ENCODE assay signal across 15 cellular contexts in the genomic region with DNA sequence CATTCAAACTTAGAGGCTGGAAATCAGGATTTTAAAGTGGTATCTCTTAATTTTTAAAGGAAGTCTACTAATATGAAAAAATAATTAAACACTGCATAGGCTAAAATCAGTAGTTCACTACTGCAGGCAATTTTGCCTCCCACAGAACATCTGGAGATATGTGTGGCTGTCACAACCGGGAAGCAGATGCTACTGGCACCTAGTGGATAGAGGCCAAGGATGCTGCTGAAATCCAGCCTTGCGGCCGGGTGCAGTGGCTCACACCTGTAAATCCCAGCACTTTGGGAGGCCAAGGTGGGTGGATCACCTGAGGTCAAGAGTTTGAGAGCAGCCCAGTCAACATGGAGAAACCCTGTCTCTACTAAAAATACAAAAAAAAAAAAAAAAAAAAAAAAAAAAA.
DNase-seq lines count a peak whose midpoint lies in the region; ATAC-seq and TF ChIP-seq lines count a peak whose summit lies in the region.
"Had no signal": no experiment of that assay in that cellular context is flagged by ENCODE, and none has a peak within 500 bp of the region (broad histone marks: within the 10 kb centered on the region; RNA-seq: fewer than 3 reads in every experiment).

No MANE protein-coding gene starts in this region.

- DNase-seq in BE2C: no peak
- DNase-seq in H7: peak; percentile 36
- peak; percentile 37 for DNase-seq in WTC11 (ENCODE audit: low spot score)
- peak; percentile 30 for DNase-seq in iPS-NIHi7 (ENCODE audit: extremely low spot score)
- DNase-seq in Calu3: no peak
- no peak for DNase-seq in NCI-H1417 treated with DMSO at 0.1 percent for 48 hours (lab: John Stamatoyannopoulos, UW)
- DNase-seq: CD4-positive, alpha-beta T cell; IMR-90; MM.1S; NCI-H1694; NCI-H2029 treated with DMSO at 0.1 percent for 48 hours; SIG-M5 had no signal

- no peaks in the 10 kb centered on the region for H3K4me1 ChIP-seq in BE2C

- H3K4me3 ChIP-seq in BE2C (ENCODE audit: low read depth, low read length): no peak overlapping the region
- H3K4me3 ChIP-seq in H7 (ENCODE audit: insufficient read depth, low read depth, low read length): no peak overlapping the region
- H3K4me3 ChIP-seq: BLaER1 treated with 17β-estradiol and CSF1 and Interleukin-3, amounts not matched to agents 10 nM and 100 nM; SK-N-MC had no signal

- CTCF ChIA-PET in WTC11 (lab: Charles Lee): interaction anchor here (0.6 kb wide), 2 partner anchors 22 to 36 kb away, joined by 3 to 4 read pairs; no protein-coding TSS in a partner anchor
- CTCF ChIA-PET in Calu3 (lab: Charles Lee): no interaction called here

- H3K27me3 ChIP-seq in BE2C (no peaks in the 10 kb centered on the region), H7 (ENCODE audit: control insufficient read depth, insufficient read depth, low read length) (no peaks in the 10 kb centered on the region)
- H3K27me3 ChIP-seq: BLaER1 treated with 17β-estradiol and CSF1 and Interleukin-3, amounts not matched to agents 10 nM and 100 nM had no signal

- H3K36me3 ChIP-seq in BE2C (no peaks in the 10 kb centered on the region), H7 (replicated peaks; ENCODE audit: control insufficient read depth, insufficient read depth, low read length) (no peaks in the 10 kb centered on the region)
- H3K36me3 ChIP-seq: BLaER1 treated with 17β-estradiol and CSF1 and Interleukin-3, amounts not matched to agents 10 nM and 100 nM had no signal

- POLR2A ChIA-PET in WTC11 (lab: Charles Lee): no interaction called here

- H3K27ac Mint-ChIP-seq in WTC11: no peak overlapping the region
- no peak overlapping the region for H3K27ac Mint-ChIP-seq in Calu3 (ENCODE audit: unreplicated experiment)
- H3K27ac Mint-ChIP-seq: CD4-positive, alpha-beta T cell had no signal

- H3K4me3 Mint-ChIP-seq in WTC11 (no peak overlapping the region), Calu3 (ENCODE audit: low read depth, unreplicated experiment) (no peak overlapping the region)
- H3K4me3 Mint-ChIP-seq: CD4-positive, alpha-beta T cell had no signal

- H3K4me1 Mint-ChIP-seq in WTC11: 0 out of 2 replicates have a peak, but pooled peaks cover 11% of the 10 kb centered on the region
- H3K4me1 Mint-ChIP-seq in Calu3 (ENCODE audit: low read depth, unreplicated experiment): no peaks in the 10 kb centered on the region

- no peaks in the 10 kb centered on the region for H3K27me3 Mint-ChIP-seq in WTC11 (ENCODE audit: low read depth)
- H3K27me3 Mint-ChIP-seq in Calu3 (ENCODE audit: unreplicated experiment): no peaks in the 10 kb centered on the region
- H3K27me3 Mint-ChIP-seq: CD4-positive, alpha-beta T cell had no signal

- no TSS peak for BruUV-seq in Calu3 (replicated peaks; lab: Mats Ljungman, UMichigan)

- intact Hi-C loops in Calu3 (cut with micrococcal nuclease; ENCODE audit: unreplicated experiment): no loop called here

- TF ChIP-seq CTCF in BE2C (IDR thresholded peaks at IDR 0.05; ENCODE audit: low read depth, low read length) (peak; percentile 32; the same call in 1 of the 2 replicates), WTC11 (IDR thresholded peaks at IDR 0.05) (no peak), Calu3 (IDR thresholded peaks at IDR 0.05; ENCODE audit: unreplicated experiment) (no peak)

- H3K36me3 Mint-ChIP-seq in WTC11 (no peaks in the 10 kb centered on the region), Calu3 (ENCODE audit: insufficient read depth, unreplicated experiment) (no peaks in the 10 kb centered on the region)

- H3K9me3 ChIP-seq in BE2C: no peaks in the 10 kb centered on the region
- H3K9me3 ChIP-seq: BLaER1 treated with 17β-estradiol and CSF1 and Interleukin-3, amounts not matched to agents 10 nM and 100 nM had no signal

- ATAC-seq in WTC11 (peak; percentile 36; the same call in 1 of the 2 replicates), GM21423 (IDR thresholded peaks at IDR 0.05; ENCODE audit: unreplicated experiment) (no peak)

- no peaks in the 10 kb centered on the region for H3K9me3 Mint-ChIP-seq in WTC11
- peaks cover 22% of the 10 kb centered on the region for H3K9me3 Mint-ChIP-seq in Calu3 (ENCODE audit: low read depth, unreplicated experiment)
- H3K9me3 Mint-ChIP-seq: CD4-positive, alpha-beta T cell had no signal

TF ChIP-seq in WTC11, 78 proteins besides CTCF, POLR2A, EP300 and RAD21 (continues in another document):
- no peak for TF ChIP-seq IRF2 (CRISPR knock-in tag; IDR thresholded peaks at IDR 0.05; ENCODE audit: borderline replicate concordance, low read depth)
- TF ChIP-seq NR2C2 (CRISPR knock-in tag; IDR thresholded peaks at IDR 0.05): no peak
- TF ChIP-seq, protein P1, sequence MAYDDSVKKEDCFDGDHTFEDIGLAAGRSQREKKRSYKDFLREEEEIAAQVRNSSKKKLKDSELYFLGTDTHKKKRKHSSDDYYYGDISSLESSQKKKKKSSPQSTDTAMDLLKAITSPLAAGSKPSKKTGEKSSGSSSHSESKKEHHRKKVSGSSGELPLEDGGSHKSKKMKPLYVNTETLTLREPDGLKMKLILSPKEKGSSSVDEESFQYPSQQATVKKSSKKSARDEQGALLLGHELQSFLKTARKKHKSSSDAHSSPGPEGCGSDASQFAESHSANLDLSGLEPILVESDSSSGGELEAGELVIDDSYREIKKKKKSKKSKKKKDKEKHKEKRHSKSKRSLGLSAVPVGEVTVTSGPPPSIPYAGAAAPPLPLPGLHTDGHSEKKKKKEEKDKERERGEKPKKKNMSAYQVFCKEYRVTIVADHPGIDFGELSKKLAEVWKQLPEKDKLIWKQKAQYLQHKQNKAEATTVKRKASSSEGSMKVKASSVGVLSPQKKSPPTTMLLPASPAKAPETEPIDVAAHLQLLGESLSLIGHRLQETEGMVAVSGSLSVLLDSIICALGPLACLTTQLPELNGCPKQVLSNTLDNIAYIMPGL (CRISPR knock-in tag; IDR thresholded peaks at IDR 0.05): no peak
- no peak for TF ChIP-seq CREM (CRISPR knock-in tag; IDR thresholded peaks at IDR 0.05)
- TF ChIP-seq MYBL2 (CRISPR knock-in tag; IDR thresholded peaks at IDR 0.05): no peak
- TF ChIP-seq ESRRA (CRISPR knock-in tag; IDR thresholded peaks at IDR 0.05; ENCODE audit: borderline replicate concordance): no peak
- TF ChIP-seq SMAD3 (CRISPR knock-in tag; IDR thresholded peaks at IDR 0.05; ENCODE audit: borderline replicate concordance): no peak
- no peak for TF ChIP-seq FOXP1 (CRISPR knock-in tag; IDR thresholded peaks at IDR 0.05; ENCODE audit: borderline replicate concordance)
- TF ChIP-seq NFE2L1 (CRISPR knock-in tag; IDR thresholded peaks at IDR 0.05): no peak
- TF ChIP-seq FOXK1 (CRISPR knock-in tag; IDR thresholded peaks at IDR 0.05): no peak
- no peak for TF ChIP-seq NR1H2 (CRISPR knock-in tag; IDR thresholded peaks at IDR 0.05)
- no peak for TF ChIP-seq CREB1 (CRISPR knock-in tag; IDR thresholded peaks at IDR 0.05)
- no peak for TF ChIP-seq ZNF416 (CRISPR knock-in tag; IDR thresholded peaks at IDR 0.05)
- TF ChIP-seq TCF7 (CRISPR knock-in tag; IDR thresholded peaks at IDR 0.05; ENCODE audit: low read depth): no peak
- TF ChIP-seq, protein P2, sequence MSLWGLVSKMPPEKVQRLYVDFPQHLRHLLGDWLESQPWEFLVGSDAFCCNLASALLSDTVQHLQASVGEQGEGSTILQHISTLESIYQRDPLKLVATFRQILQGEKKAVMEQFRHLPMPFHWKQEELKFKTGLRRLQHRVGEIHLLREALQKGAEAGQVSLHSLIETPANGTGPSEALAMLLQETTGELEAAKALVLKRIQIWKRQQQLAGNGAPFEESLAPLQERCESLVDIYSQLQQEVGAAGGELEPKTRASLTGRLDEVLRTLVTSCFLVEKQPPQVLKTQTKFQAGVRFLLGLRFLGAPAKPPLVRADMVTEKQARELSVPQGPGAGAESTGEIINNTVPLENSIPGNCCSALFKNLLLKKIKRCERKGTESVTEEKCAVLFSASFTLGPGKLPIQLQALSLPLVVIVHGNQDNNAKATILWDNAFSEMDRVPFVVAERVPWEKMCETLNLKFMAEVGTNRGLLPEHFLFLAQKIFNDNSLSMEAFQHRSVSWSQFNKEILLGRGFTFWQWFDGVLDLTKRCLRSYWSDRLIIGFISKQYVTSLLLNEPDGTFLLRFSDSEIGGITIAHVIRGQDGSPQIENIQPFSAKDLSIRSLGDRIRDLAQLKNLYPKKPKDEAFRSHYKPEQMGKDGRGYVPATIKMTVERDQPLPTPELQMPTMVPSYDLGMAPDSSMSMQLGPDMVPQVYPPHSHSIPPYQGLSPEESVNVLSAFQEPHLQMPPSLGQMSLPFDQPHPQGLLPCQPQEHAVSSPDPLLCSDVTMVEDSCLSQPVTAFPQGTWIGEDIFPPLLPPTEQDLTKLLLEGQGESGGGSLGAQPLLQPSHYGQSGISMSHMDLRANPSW (CRISPR knock-in tag; conservative IDR thresholded peaks at IDR 0.05; ENCODE audit: low read depth): no peak
- TF ChIP-seq, protein P3, sequence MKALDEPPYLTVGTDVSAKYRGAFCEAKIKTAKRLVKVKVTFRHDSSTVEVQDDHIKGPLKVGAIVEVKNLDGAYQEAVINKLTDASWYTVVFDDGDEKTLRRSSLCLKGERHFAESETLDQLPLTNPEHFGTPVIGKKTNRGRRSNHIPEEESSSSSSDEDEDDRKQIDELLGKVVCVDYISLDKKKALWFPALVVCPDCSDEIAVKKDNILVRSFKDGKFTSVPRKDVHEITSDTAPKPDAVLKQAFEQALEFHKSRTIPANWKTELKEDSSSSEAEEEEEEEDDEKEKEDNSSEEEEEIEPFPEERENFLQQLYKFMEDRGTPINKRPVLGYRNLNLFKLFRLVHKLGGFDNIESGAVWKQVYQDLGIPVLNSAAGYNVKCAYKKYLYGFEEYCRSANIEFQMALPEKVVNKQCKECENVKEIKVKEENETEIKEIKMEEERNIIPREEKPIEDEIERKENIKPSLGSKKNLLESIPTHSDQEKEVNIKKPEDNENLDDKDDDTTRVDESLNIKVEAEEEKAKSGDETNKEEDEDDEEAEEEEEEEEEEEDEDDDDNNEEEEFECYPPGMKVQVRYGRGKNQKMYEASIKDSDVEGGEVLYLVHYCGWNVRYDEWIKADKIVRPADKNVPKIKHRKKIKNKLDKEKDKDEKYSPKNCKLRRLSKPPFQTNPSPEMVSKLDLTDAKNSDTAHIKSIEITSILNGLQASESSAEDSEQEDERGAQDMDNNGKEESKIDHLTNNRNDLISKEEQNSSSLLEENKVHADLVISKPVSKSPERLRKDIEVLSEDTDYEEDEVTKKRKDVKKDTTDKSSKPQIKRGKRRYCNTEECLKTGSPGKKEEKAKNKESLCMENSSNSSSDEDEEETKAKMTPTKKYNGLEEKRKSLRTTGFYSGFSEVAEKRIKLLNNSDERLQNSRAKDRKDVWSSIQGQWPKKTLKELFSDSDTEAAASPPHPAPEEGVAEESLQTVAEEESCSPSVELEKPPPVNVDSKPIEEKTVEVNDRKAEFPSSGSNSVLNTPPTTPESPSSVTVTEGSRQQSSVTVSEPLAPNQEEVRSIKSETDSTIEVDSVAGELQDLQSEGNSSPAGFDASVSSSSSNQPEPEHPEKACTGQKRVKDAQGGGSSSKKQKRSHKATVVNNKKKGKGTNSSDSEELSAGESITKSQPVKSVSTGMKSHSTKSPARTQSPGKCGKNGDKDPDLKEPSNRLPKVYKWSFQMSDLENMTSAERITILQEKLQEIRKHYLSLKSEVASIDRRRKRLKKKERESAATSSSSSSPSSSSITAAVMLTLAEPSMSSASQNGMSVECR (CRISPR knock-in tag; IDR thresholded peaks at IDR 0.05; ENCODE audit: borderline replicate concordance): no peak

Comparison
In these comparisons a context has a peak if more than half of its experiments do, and no peak if none do; other contexts are left out.
1. DNase-seq: peak in H7 (single experiment), WTC11 (single experiment) and iPS-NIHi7 (single experiment); none in BE2C (single experiment), Calu3 (single experiment) and NCI-H1417 treated with DMSO at 0.1 percent for 48 hours (single experiment).